In genomic region chr20:49597825-49598395, GRCh38 we compare ENCODE assay signal across 1 cellular context.
A peak's percentile ranks its signal among the peaks of the same experiment; 100 is the strongest.
TF ChIP-seq lines count a peak whose summit lies in the region.

No MANE protein-coding gene starts in this region.

TF ChIP-seq in HepG2, 621 proteins besides CTCF, POLR2A, EP300 and RAD21 (continued from another document):
- peak; percentile 47; the same call in 1 of the 2 replicates for TF ChIP-seq POGZ (CRISPR knock-in tag; IDR thresholded peaks at IDR 0.05)
- no peak for TF ChIP-seq BRCA1 (CRISPR knock-in tag; IDR thresholded peaks at IDR 0.05)
- TF ChIP-seq PLRG1 (conservative IDR thresholded peaks at IDR 0.05) = no peak
- no peak for TF ChIP-seq ZNF180 (CRISPR knock-in tag; IDR thresholded peaks at IDR 0.05; ENCODE audit: borderline replicate concordance, low read depth)
- TF ChIP-seq ZXDC (CRISPR knock-in tag; IDR thresholded peaks at IDR 0.05) = peak; percentile 42; the same call in 1 of the 2 replicates
- peak; percentile 84 for TF ChIP-seq CEBPG (CRISPR knock-in tag; IDR thresholded peaks at IDR 0.05)
- TF ChIP-seq MXI1 (IDR thresholded peaks at IDR 0.05; ENCODE audit: borderline replicate concordance, low read depth, low read length) = no peak
